In genomic region chr7:29606287-29606721, GRCh38 we compare ENCODE assay signal across 10 cellular contexts. TPM values are rescaled to one million over a fixed set of nuclear protein-coding genes. Genes with fewer than 3 reads are reported as not detected.
DNase-seq lines count a peak whose midpoint lies in the region; ATAC-seq and TF ChIP-seq lines count a peak whose summit lies in the region.
"Had no signal": no experiment of that assay in that cellular context is flagged by ENCODE, and none has a peak within 500 bp of the region (broad histone marks: within the 10 kb centered on the region; RNA-seq: fewer than 3 reads in every experiment).

No MANE protein-coding gene starts in this region.

- DNase-seq in HCEC 1CT (peak; percentile 54), SK-N-DZ (ENCODE audit: low spot score) (peak; percentile 97), fibroblast of mammary gland (ENCODE audit: low read depth) (peak; percentile 83), retina (peak; percentile 32), DMS 273 (lab: John Stamatoyannopoulos, UW; ENCODE audit: unreplicated experiment) (no peak), GOT3 (lab: John Stamatoyannopoulos, UW) (no peak)
- no peak for DNase-seq in effector CD8-positive, alpha-beta T cell (lab: John Stamatoyannopoulos, UW)
- DNase-seq: NCI-H1417 treated with DMSO at 0.1 percent for 48 hours, T-cell had no signal

- no peak for ATAC-seq in GM19351 (IDR thresholded peaks at IDR 0.05; ENCODE audit: unreplicated experiment)
- ATAC-seq: T-cell had no signal

- TF ChIP-seq CTCF in fibroblast of mammary gland (conservative IDR thresholded peaks at IDR 0.05; ENCODE audit: control insufficient read depth, insufficient read depth, low read depth, low read length) = no peak

- H3K4me3 ChIP-seq in fibroblast of mammary gland (ENCODE audit: control insufficient read depth, low read depth, low read length) = no peak overlapping the region

RNA-seq across cellular contexts. Expression of gene PRR15, which starts 42.7 kb away (rescaled TPM):
- 0.07 and 0.20 TPM in 2 replicates for polyA plus RNA-seq in SK-N-DZ (2014; cell fraction: cytosol; rRNA removed)
- 0.54 and 0.56 TPM in 2 replicates for polyA plus RNA-seq in SK-N-DZ (2014; cell fraction: nucleus; rRNA removed)

Comparison
In these comparisons a context has a peak if more than half of its experiments do, and no peak if none do; other contexts are left out.
1. DNase-seq: peak in HCEC 1CT (single experiment), SK-N-DZ (single experiment), fibroblast of mammary gland (single experiment) and retina (single experiment); none in effector CD8-positive, alpha-beta T cell (single experiment), DMS 273 (single experiment) and GOT3 (single experiment).